In genomic region chrX:23797371-23798128, GRCh38 we compare ENCODE assay signal across 11 cellular contexts. TPM values are rescaled to one million over a fixed set of nuclear protein-coding genes. Genes with fewer than 3 reads are reported as not detected.
DNase-seq lines count a peak whose midpoint lies in the region; ATAC-seq and TF ChIP-seq lines count a peak whose summit lies in the region.
"Had no signal": no experiment of that assay in that cellular context is flagged by ENCODE, and none has a peak within 500 bp of the region (broad histone marks: within the 10 kb centered on the region; RNA-seq: fewer than 3 reads in every experiment).

No MANE protein-coding gene starts in this region.

- H3K4me2 ChIP-seq in HCT116 (ENCODE audit: low read length): peak overlapping the region; percentile 62

- BruUV-seq in HCT116 (replicated peaks; lab: Mats Ljungman, UMichigan): TSS peak; percentile 46

- no peaks in the 10 kb centered on the region for H3K9me2 ChIP-seq in HCT116 (ENCODE audit: insufficient read depth)

- H4K20me1 ChIP-seq in HCT116 (ENCODE audit: insufficient read depth): no peaks in the 10 kb centered on the region

- TF ChIP-seq RAD21 in HCT116 (IDR thresholded peaks at IDR 0.05; ENCODE audit: low read depth): peak; percentile 14; the same call in 1 of the 2 replicates

- no peaks in the 10 kb centered on the region for H3K79me2 ChIP-seq in HCT116 (ENCODE audit: insufficient read depth, low read length)

- H3K27ac ChIP-seq in C4-2B (peak overlapping the region; percentile 92), HCT116 (ENCODE audit: low read depth, low read length) (peak overlapping the region; percentile 78), body of pancreas (peak overlapping the region; percentile 33 to 75 (median 62)), psoas muscle (no peak overlapping the region)

- no peaks in the 10 kb centered on the region for H3K27me3 ChIP-seq in HCT116 (ENCODE audit: insufficient read depth, low read length)
- no peaks in the 10 kb centered on the region for H3K27me3 ChIP-seq in body of pancreas
- H3K27me3 ChIP-seq in psoas muscle (ENCODE audit: insufficient read depth in 3 of 3, low read length in 2 of 3): peaks cover 0 to 5% (median 0%) of the 10 kb centered on the region in 3 donors

- DNase-seq in HCT116 (ENCODE audit: low read depth, low spot score): no peak
- peak in 2 of 4 donors; percentile 18 to 21 for DNase-seq in body of pancreas
- no peak for DNase-seq in mucosa of descending colon
- DNase-seq in mucosa of gallbladder (ENCODE audit: low spot score): no peak
- no peak for DNase-seq in psoas muscle
- no peak for DNase-seq in GM13976 (ENCODE audit: low spot score)
- DNase-seq: activated T-cell treated with anti-CD3 and anti-CD28 coated beads for 4 hours, C1 segment of cervical spinal cord, T1000 had no signal

- no peak overlapping the region; a peak in 1 of 4 replicates for H3K4me3 ChIP-seq in HCT116 (replicated peaks in 1 of 2; ENCODE audit: low read depth in 1 of 2, low read length in 2 of 2)
- H3K4me3 ChIP-seq in body of pancreas: no peak overlapping the region
- H3K4me3 ChIP-seq in mucosa of descending colon: no peak overlapping the region
- no peak overlapping the region for H3K4me3 ChIP-seq in psoas muscle

- no peak; the same call in 1 of the 2 replicates for TF ChIP-seq CTCF in C4-2B (conservative IDR thresholded peaks at IDR 0.05)
- TF ChIP-seq CTCF in HCT116 (IDR thresholded peaks at IDR 0.05 in 2 of 3, conservative IDR thresholded peaks at IDR 0.05 in 1 of 3; ENCODE audit: borderline replicate concordance in 1 of 3, insufficient read depth in 1 of 3, low read depth in 2 of 3, low read length in 2 of 3): peak in 2 of 3 experiments; percentile 6 to 11; a peak in 1 of 6 replicates
- TF ChIP-seq CTCF in body of pancreas (IDR thresholded peaks at IDR 0.05): peak in 1 of 7 experiments; percentile 2
- no peak for TF ChIP-seq CTCF in mucosa of descending colon (IDR thresholded peaks at IDR 0.05)
- TF ChIP-seq CTCF in psoas muscle (IDR thresholded peaks at IDR 0.05): no peak
- no peak for TF ChIP-seq CTCF in GM13976 (IDR thresholded peaks at IDR 0.05; ENCODE audit: borderline replicate concordance, control extremely low read depth, extremely low read depth, insufficient read depth, missing control alignments)

- 62 to 64% methylated on average over 11 to 12 of the region's 12 CpGs for WGBS in body of pancreas, 2 donors
- 81 to 88% (median 84%) methylated on average over 12 of the region's 12 CpGs for WGBS in psoas muscle, 3 donors

- H3K4me1 ChIP-seq in HCT116 (ENCODE audit: control insufficient read depth in 1 of 2, insufficient read depth in 2 of 2, low read length in 2 of 2): peaks cover 40 to 52% of the 10 kb centered on the region in 2 experiments
- peaks cover 15% of the 10 kb centered on the region for H3K4me1 ChIP-seq in body of pancreas
- peaks cover 2% of the 10 kb centered on the region for H3K4me1 ChIP-seq in mucosa of descending colon (ENCODE audit: low read depth)
- H3K4me1 ChIP-seq in psoas muscle: no peaks in the 10 kb centered on the region

- ATAC-seq in HCT116 (peak; percentile 73), body of pancreas (peak; percentile 89), mucosa of descending colon (peak; percentile 85), GM19035 (IDR thresholded peaks at IDR 0.05; ENCODE audit: unreplicated experiment) (no peak), psoas muscle (no peak)

- POLR2A ChIA-PET in HCT116 (lab: Charles Lee): interaction anchor here (0.7 to 2.9 kb wide), 6 partner anchors 10 to 104 kb away, joined by 3 to 16 read pairs (median 4); partner anchors contain the start of gene SAT1

- in situ Hi-C loops in GM13976 (cut with MboI; ENCODE audit: low sequenced_read_pairs, unreplicated experiment): no loop called here

- RAD21 ChIA-PET in HCT116 (lab: Charles Lee; ENCODE audit: low non-redundant PET in 1 of 2, low total read pairs in 2 of 2, uncharacterized antibody in 2 of 2, unreplicated experiment in 2 of 2): no interaction called here

- CTCF ChIA-PET in HCT116 (lab: Charles Lee): no interaction called here

- no peak for TF ChIP-seq POLR2A in HCT116 (IDR thresholded peaks at IDR 0.05; ENCODE audit: borderline replicate concordance, extremely low read depth, insufficient read depth, insufficient read length)
- peak in 1 of 3 donors; percentile 44 for TF ChIP-seq POLR2A in body of pancreas (IDR thresholded peaks at IDR 0.05)

- intact Hi-C loops in HCT116 (cut with micrococcal nuclease) (no loop called here), body of pancreas (cut with DNase I) (no loop called here), mucosa of descending colon (cut with DNase I, micrococcal nuclease) (no loop called here), psoas muscle (cut with DNase I) (no loop called here)

- peak overlapping the region; percentile 45 for H2AFZ ChIP-seq in HCT116 (ENCODE audit: low read depth, low read length, poor library complexity, severe bottlenecking)

- peak overlapping the region; percentile 34 for H3K9ac ChIP-seq in HCT116 (ENCODE audit: low read length)

- no peaks in the 10 kb centered on the region for H3K9me3 ChIP-seq in HCT116 (ENCODE audit: control insufficient read depth in 1 of 2, insufficient read depth in 1 of 2, low read depth in 1 of 2, low read length in 2 of 2)
- no peaks in the 10 kb centered on the region for H3K9me3 ChIP-seq in body of pancreas
- no peaks in the 10 kb centered on the region for H3K9me3 ChIP-seq in mucosa of descending colon
- H3K9me3 ChIP-seq in psoas muscle: no peaks in the 10 kb centered on the region

- H3K36me3 ChIP-seq in HCT116 (ENCODE audit: control insufficient read depth in 1 of 2, insufficient read depth in 2 of 2, low read length in 2 of 2) (no peaks in the 10 kb centered on the region), body of pancreas (replicated peaks in 1 of 2; ENCODE audit: insufficient read depth in 1 of 2, low read depth in 2 of 2) (no peaks in the 10 kb centered on the region), mucosa of descending colon (ENCODE audit: low read depth) (no peaks in the 10 kb centered on the region), psoas muscle (ENCODE audit: insufficient read depth in 1 of 2, low read depth in 1 of 2) (no peaks in the 10 kb centered on the region)

TF ChIP-seq in HCT116, 20 proteins besides CTCF, POLR2A, EP300 and RAD21 (continues in another document):
- TF ChIP-seq ZBTB33 (IDR thresholded peaks at IDR 0.05; ENCODE audit: extremely low read depth, insufficient replicate concordance, low read length) (no peak), SP1 (IDR thresholded peaks at IDR 0.05; ENCODE audit: low read depth) (peak; percentile 73), CBX3 (IDR thresholded peaks at IDR 0.05; ENCODE audit: low read depth) (0 out of 2 replicates have a peak, but pooled peaks have one; percentile 18), ZNF274 (IDR thresholded peaks at IDR 0.05; ENCODE audit: low read depth, low read length) (no peak), ZFX (IDR thresholded peaks at IDR 0.05) (no peak), ELF1 (IDR thresholded peaks at IDR 0.05; ENCODE audit: borderline replicate concordance, low read depth) (no peak), POLR2AphosphoS5 (IDR thresholded peaks at IDR 0.05; ENCODE audit: low read depth, low read length) (peak; percentile 49; the same call in 1 of the 2 replicates), EZH2phosphoT487 (IDR thresholded peaks at IDR 0.05; ENCODE audit: borderline replicate concordance) (no peak), EGR1 (IDR thresholded peaks at IDR 0.05; ENCODE audit: low read depth) (no peak)

RNA-seq across cellular contexts. Expression of gene SAT1, which starts 14.6 kb away (rescaled TPM):
- 821 TPM for total RNA-seq in HCT116 (2021; ENCODE audit: unreplicated experiment)
- polyA plus RNA-seq in HCT116 (2012): 1,117 and 1,190 TPM in 2 replicates
- total RNA-seq in body of pancreas: 100 to 1,000 TPM; 483 to 493 TPM
- total RNA-seq in mucosa of descending colon: 100 to 1,000 TPM; 267 to 574 (median 449) TPM
- total RNA-seq in mucosa of gallbladder: 303 TPM
- total RNA-seq in psoas muscle: 100 to 1,000 TPM in 1 of 4 donors, 10 to 100 TPM in 3; 20.7 to 129 (median 41.7) TPM
- 100 to 1,000 TPM in 1 of 3 donors, 10 to 100 TPM in 2; 42.1 to 109 (median 85.4) TPM for polyA plus RNA-seq in psoas muscle

RNA-seq across cellular contexts. Expression of gene ACOT9, which starts 54.5 kb away (rescaled TPM):
- total RNA-seq in HCT116 (2021; ENCODE audit: unreplicated experiment) (59.7 TPM), body of pancreas (10 to 100 TPM in 1 of 2 donors, 1 to 10 TPM in 1; 6.3 to 17.9 TPM), mucosa of descending colon (10 to 100 TPM; 15.6 to 30.3 (median 22.8) TPM), mucosa of gallbladder (30.6 TPM), psoas muscle (10 to 100 TPM; 21.7 to 58.9 (median 44.5) TPM)
- 41.2 and 49.7 TPM in 2 replicates for polyA plus RNA-seq in HCT116 (2012)
- polyA plus RNA-seq in psoas muscle: 10 to 100 TPM; 22.0 to 35.4 (median 23.5) TPM

Comparison
In these comparisons a context has a peak if more than half of its experiments do, and no peak if none do; other contexts are left out.
1. CTCF ChIP-seq: peak in HCT116 (2 of 3); none in C4-2B (single experiment), mucosa of descending colon (single experiment), psoas muscle (single experiment) and GM13976 (single experiment).
2. ATAC-seq: peak in HCT116 (single experiment), body of pancreas (single experiment) and mucosa of descending colon (single experiment); none in GM19035 (single experiment) and psoas muscle (0 of 4).